ENCODE assay signal across 8 cellular contexts in genomic region chr9:35604578-35605335, GRCh38. TPM values are rescaled to one million over a fixed set of nuclear protein-coding genes. Genes with fewer than 3 reads are reported as not detected.
DNase-seq lines count a peak whose midpoint lies in the region; ATAC-seq, FAIRE-seq and TF ChIP-seq lines count a peak whose summit lies in the region.

A gene with protein sequence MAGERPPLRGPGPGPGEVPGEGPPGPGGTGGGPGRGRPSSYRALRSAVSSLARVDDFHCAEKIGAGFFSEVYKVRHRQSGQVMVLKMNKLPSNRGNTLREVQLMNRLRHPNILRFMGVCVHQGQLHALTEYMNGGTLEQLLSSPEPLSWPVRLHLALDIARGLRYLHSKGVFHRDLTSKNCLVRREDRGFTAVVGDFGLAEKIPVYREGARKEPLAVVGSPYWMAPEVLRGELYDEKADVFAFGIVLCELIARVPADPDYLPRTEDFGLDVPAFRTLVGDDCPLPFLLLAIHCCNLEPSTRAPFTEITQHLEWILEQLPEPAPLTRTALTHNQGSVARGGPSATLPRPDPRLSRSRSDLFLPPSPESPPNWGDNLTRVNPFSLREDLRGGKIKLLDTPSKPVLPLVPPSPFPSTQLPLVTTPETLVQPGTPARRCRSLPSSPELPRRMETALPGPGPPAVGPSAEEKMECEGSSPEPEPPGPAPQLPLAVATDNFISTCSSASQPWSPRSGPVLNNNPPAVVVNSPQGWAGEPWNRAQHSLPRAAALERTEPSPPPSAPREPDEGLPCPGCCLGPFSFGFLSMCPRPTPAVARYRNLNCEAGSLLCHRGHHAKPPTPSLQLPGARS (plus strand): TSS chr9:35605262. CDS start chr9:35605620, 358 bp downstream.

- H3K4ac ChIP-seq in IMR-90 (ENCODE audit: low read depth, low read length): peak within 1 kb of the TSS; percentile 61

- intact Hi-C loops in IMR-90 (cut with micrococcal nuclease): loop anchor here (1.0 to 10.0 kb wide), 5 partner anchors 53 to 487 kb away; partner anchors contain the start of genes ATOSB, CCDC107, RMRP and TPM2

- H3K36me3 ChIP-seq in IMR-90 (ENCODE audit: control insufficient read depth, insufficient read depth, low read length) (peaks cover 22% of the 10 kb centered on the region; the same call in 1 of the 2 replicates), SJSA1 (no peaks in the 10 kb centered on the region), neuron (ENCODE audit: insufficient read depth, low read length) (peaks cover 17% of the 10 kb centered on the region), stomach smooth muscle (ENCODE audit: control insufficient read depth in 2 of 2, insufficient read depth in 2 of 2, low read length in 2 of 2) (peaks cover 17 to 18% of the 10 kb centered on the region in 2 donors)

- CTCF ChIA-PET in IMR-90 (lab: Yijun Ruan, JAX): interaction anchor here (1.6 kb wide), 1 partner anchor 11 kb away, joined by 4 read pairs; no protein-coding TSS in a partner anchor

- H3K4me2 ChIP-seq in IMR-90 (ENCODE audit: low read depth, low read length): peak within 1 kb of the TSS; percentile 92

- H3K4me3 ChIP-seq in IMR-90 (ENCODE audit: insufficient read depth, low read depth, low read length): peak within 1 kb of the TSS; percentile 72
- peak within 1 kb of the TSS; percentile 63 for H3K4me3 ChIP-seq in SJSA1
- H3K4me3 ChIP-seq in neuron (ENCODE audit: low read length): peak within 1 kb of the TSS; percentile 59
- peak within 1 kb of the TSS; percentile 89 to 96 for H3K4me3 ChIP-seq in stomach smooth muscle (ENCODE audit: low read length in 2 of 2)

- H3K27me3 ChIP-seq in IMR-90 (ENCODE audit: control insufficient read depth, insufficient read depth, low read length): no peaks in the 10 kb centered on the region
- no peaks in the 10 kb centered on the region for H3K27me3 ChIP-seq in SJSA1 (replicated peaks)
- no peaks in the 10 kb centered on the region for H3K27me3 ChIP-seq in neuron (ENCODE audit: insufficient read depth, low read length)
- H3K27me3 ChIP-seq in stomach smooth muscle (ENCODE audit: control insufficient read depth in 1 of 2, insufficient read depth in 2 of 2, low read length in 2 of 2): no peaks in the 10 kb centered on the region

- H3K27ac ChIP-seq in IMR-90 (ENCODE audit: insufficient read depth, low read length) (peak within 1 kb of the TSS; percentile 69), SJSA1 (peak within 1 kb of the TSS; percentile 22; the same call in 1 of the 2 replicates), stomach smooth muscle (ENCODE audit: low read length) (peak within 1 kb of the TSS; percentile 92)

- H4K8ac ChIP-seq in IMR-90 (ENCODE audit: low read depth in 2 of 2, low read length in 2 of 2): peak within 1 kb of the TSS; percentile 11 to 90; a peak in 3 of 4 replicates

- H2BK20ac ChIP-seq in IMR-90 (ENCODE audit: low read depth, low read length): no peak within 1 kb of the TSS

- peaks cover 5% of the 10 kb centered on the region for H3K4me1 ChIP-seq in IMR-90 (ENCODE audit: control insufficient read depth, insufficient read depth, low read length)
- peaks cover 11% of the 10 kb centered on the region for H3K4me1 ChIP-seq in SJSA1 (replicated peaks)
- H3K4me1 ChIP-seq in neuron (ENCODE audit: insufficient read depth, low read length): peaks cover 18% of the 10 kb centered on the region
- H3K4me1 ChIP-seq in stomach smooth muscle (ENCODE audit: control insufficient read depth, insufficient read depth, low read length): peaks cover 38% of the 10 kb centered on the region

- TF ChIP-seq RAD21 in IMR-90 (IDR thresholded peaks at IDR 0.05; ENCODE audit: low read length): no peak

- no TSS peak for BruUV-seq in IMR-90 (replicated peaks; lab: Mats Ljungman, UMichigan)

- H2AFZ ChIP-seq in IMR-90 (replicated peaks; ENCODE audit: low read length, poor library complexity) (peak within 1 kb of the TSS; percentile 97), neuron (ENCODE audit: low read depth, low read length) (peak within 1 kb of the TSS; percentile 55)

- peak within 1 kb of the TSS; percentile 28 for H2AK5ac ChIP-seq in IMR-90 (ENCODE audit: low read depth, low read length)

- H4K20me1 ChIP-seq in IMR-90 (ENCODE audit: insufficient read depth, low read length): peaks cover 8% of the 10 kb centered on the region; the same call in 1 of the 2 replicates

- H4K91ac ChIP-seq in IMR-90 (ENCODE audit: insufficient read depth, low read depth, low read length): no peak within 1 kb of the TSS; the same call in 1 of the 2 replicates

- H2AK9ac ChIP-seq in IMR-90 (replicated peaks; ENCODE audit: low read depth, low read length, poor library complexity): peak within 1 kb of the TSS; percentile 94

- FAIRE-seq in D721Med (lab: Jason Lieb, UNC): no peak
- no peak for FAIRE-seq in frontal cortex (lab: Jason Lieb, UNC)

- H3K79me1 ChIP-seq in IMR-90 (ENCODE audit: low read depth in 1 of 2, low read length in 2 of 2): peaks cover 9 to 28% of the 10 kb centered on the region in 2 experiments; a peak in 3 of 4 replicates

- H3K9me3 ChIP-seq in IMR-90 (ENCODE audit: control insufficient read depth, insufficient read depth, low read length): no peaks in the 10 kb centered on the region
- no peaks in the 10 kb centered on the region for H3K9me3 ChIP-seq in SJSA1 (replicated peaks)
- H3K9me3 ChIP-seq in neuron (ENCODE audit: low read length): no peaks in the 10 kb centered on the region
- H3K9me3 ChIP-seq in stomach smooth muscle (ENCODE audit: control insufficient read depth in 2 of 2, low read length in 2 of 2): no peaks in the 10 kb centered on the region

- WGBS in IMR-90 (ENCODE audit: extremely low coverage in 2 of 2, insufficient read length in 1 of 2), 2 experiments: 2% methylated on average over 17 of the region's 52 CpGs; no CpG with 5 or more reads in 1 of the 2 experiments

- no peak; the same call in 1 of the 2 replicates for TF ChIP-seq POLR2A in IMR-90 (IDR thresholded peaks at IDR 0.05; ENCODE audit: low read depth, low read length)

- ATAC-seq in GM21528 (IDR thresholded peaks at IDR 0.05; ENCODE audit: low FRiP score, unreplicated experiment): peak; percentile 44
- peak; percentile 50 for ATAC-seq in IMR-90 (ENCODE audit: low read depth)

- H2BK120ac ChIP-seq in IMR-90 (ENCODE audit: low read depth, low read length): peak within 1 kb of the TSS; percentile 4

- TF ChIP-seq CTCF in D721Med (IDR thresholded peaks at IDR 0.05; ENCODE audit: insufficient read depth, missing control alignments) (no peak), IMR-90 (conservative IDR thresholded peaks at IDR 0.05; ENCODE audit: low read depth, low read length) (no peak)

- H2BK15ac ChIP-seq in IMR-90 (ENCODE audit: low read depth, low read length): peak within 1 kb of the TSS; percentile 64; the same call in 1 of the 3 replicates

- DNase-seq in D721Med (ENCODE audit: insufficient read length, low spot score) (peak; percentile 84), IMR-90 (peak; percentile 34), SJSA1 (ENCODE audit: low read depth in 1 of 2, low spot score in 2 of 2) (peak; percentile 38 to 53), frontal cortex (ENCODE audit: low spot score in 2 of 2) (peak; percentile 83 to 88)
- peak; percentile 42 to 81 (median 56) for DNase-seq in activated naive CD4-positive, alpha-beta T cell (lab: John Stamatoyannopoulos, UW)

- dilution Hi-C loops in IMR-90 (cut with HindIII; ENCODE audit: low sequenced_read_pairs, unreplicated experiment): no loop called here

- peak within 1 kb of the TSS; percentile 85 for H3K9ac ChIP-seq in IMR-90 (ENCODE audit: low read depth, low read length)
- H3K9ac ChIP-seq in stomach smooth muscle (ENCODE audit: low read length in 2 of 2): peak within 1 kb of the TSS; percentile 87 to 89

- POLR2A ChIA-PET in IMR-90 (lab: Charles Lee; ENCODE audit: unreplicated experiment): no interaction called here

- H4K5ac ChIP-seq in IMR-90 (ENCODE audit: low read depth, low read length): peak within 1 kb of the TSS; percentile 35

- H3K9me1 ChIP-seq in IMR-90 (ENCODE audit: insufficient read depth, low read length): peaks cover 6% of the 10 kb centered on the region; the same call in 1 of the 2 replicates

- H3K14ac ChIP-seq in IMR-90 (replicated peaks; ENCODE audit: low read depth, low read length): peak within 1 kb of the TSS; percentile 70; the same call in 1 of the 2 replicates

- in situ Hi-C loops in IMR-90 (cut with MboI; ENCODE audit: low sequenced_read_pairs): no loop called here

- peak within 1 kb of the TSS; percentile 35; the same call in 1 of the 2 replicates for H3K18ac ChIP-seq in IMR-90 (ENCODE audit: low read depth, low read length)

- peak within 1 kb of the TSS; percentile 76; the same call in 1 of the 2 replicates for H3K23ac ChIP-seq in IMR-90 (ENCODE audit: low read depth, low read length)

- no peak within 1 kb of the TSS; the same call in 1 of the 2 replicates for H3K56ac ChIP-seq in IMR-90 (ENCODE audit: extremely low read depth, insufficient read depth, low read length)

- peak within 1 kb of the TSS; percentile 80 for H2BK5ac ChIP-seq in IMR-90 (ENCODE audit: low read depth, low read length, poor library complexity, severe bottlenecking)

TF ChIP-seq in IMR-90, 13 proteins besides CTCF, POLR2A, EP300 and RAD21 (continues in another document):
- TF ChIP-seq USF2 (IDR thresholded peaks at IDR 0.05; ENCODE audit: low read depth, low read length) (no peak), MXI1 (IDR thresholded peaks at IDR 0.05; ENCODE audit: borderline replicate concordance, low read depth, low read length) (no peak), RCOR1 (IDR thresholded peaks at IDR 0.05; ENCODE audit: insufficient replicate concordance, low read length) (no peak), MAFK (IDR thresholded peaks at IDR 0.05; ENCODE audit: low read depth, low read length) (no peak), BHLHE40 (IDR thresholded peaks at IDR 0.05; ENCODE audit: low read depth, low read length) (no peak), MAZ (IDR thresholded peaks at IDR 0.05; ENCODE audit: borderline replicate concordance, low read depth, low read length) (no peak), SMC3 (IDR thresholded peaks at IDR 0.05; ENCODE audit: low read depth, low read length) (no peak)

RNA-seq across cellular contexts. Expression of the gene that starts here (rescaled TPM):
- 3.1 and 3.4 TPM in 2 replicates for total RNA-seq in IMR-90 (2012; rRNA removed)
- 21.0 and 22.9 TPM in 2 replicates for polyA plus RNA-seq in IMR-90 (2012; rRNA removed)
- polyA plus RNA-seq in IMR-90 (2012; cell fraction: cytosol; rRNA removed): 17.6 and 18.1 TPM in 2 replicates
- polyA plus RNA-seq in IMR-90 (2012; cell fraction: nucleus; rRNA removed; ENCODE audit: low replicate concordance): 111 and 120 TPM in 2 replicates
- 1.2 and 5.2 TPM in 2 replicates for total RNA-seq in SJSA1 (2014; rRNA removed; shearing (Covaris generic))
- 12.2 TPM for total RNA-seq in frontal cortex

Comparison
In these comparisons a context has a peak if more than half of its experiments do, and no peak if none do; other contexts are left out.
1. Peak in every context shown above with its lines: DNase-seq, ATAC-seq, H3K4me3 ChIP-seq and H3K27ac ChIP-seq.
2. DNase-seq: peak in every context shown above with its lines; median percentile 86 in frontal cortex; 84 in D721Med; 56 in activated naive CD4-positive, alpha-beta T cell; 46 in SJSA1; 34 in IMR-90.
3. H3K27ac ChIP-seq: peak in every context shown above with its lines; median percentile 92 in stomach smooth muscle; 69 in IMR-90; 22 in SJSA1.